Comparison of ENCODE assay signal across 17 cellular contexts in the genomic region with DNA sequence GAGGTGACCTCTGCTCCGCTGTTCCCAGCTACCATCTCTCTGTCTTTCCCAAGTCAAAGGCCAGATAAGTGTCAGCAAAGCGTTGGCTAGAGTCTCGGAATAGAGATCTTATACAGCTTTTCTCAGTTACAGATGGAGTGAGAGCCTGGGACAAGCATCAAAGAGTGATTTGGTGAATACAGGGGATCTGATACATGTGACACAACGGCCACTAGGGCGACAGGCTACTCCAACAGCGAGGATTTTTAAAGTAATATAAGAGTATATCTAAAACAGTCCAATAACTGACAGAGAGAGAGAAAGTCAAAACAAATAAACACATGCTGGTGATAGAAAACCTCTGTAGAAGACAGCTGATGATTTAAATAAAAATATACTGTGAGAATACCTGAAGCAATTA.
DNase-seq lines count a peak whose midpoint lies in the region; ATAC-seq, FAIRE-seq and TF ChIP-seq lines count a peak whose summit lies in the region.
"Had no signal": no experiment of that assay in that cellular context is flagged by ENCODE, and none has a peak within 500 bp of the region (broad histone marks: within the 10 kb centered on the region; RNA-seq: fewer than 3 reads in every experiment).

No MANE protein-coding gene starts in this region.

- no peak overlapping the region for H3K4ac ChIP-seq in H1 (replicated peaks; ENCODE audit: insufficient read length, low read depth, low read length)

- TF ChIP-seq POLR2A in H1 (IDR thresholded peaks at IDR 0.05; ENCODE audit: control extremely low read depth in 1 of 2, low read depth in 2 of 2, low read length in 2 of 2) (no peak), gastrocnemius medialis (IDR thresholded peaks at IDR 0.05) (no peak)

- no peak overlapping the region for H2AK5ac ChIP-seq in H1 (ENCODE audit: low read depth, low read length)

- H3K4me3 ChIP-seq in GM23338 (no peak overlapping the region), OCI-LY3 (ENCODE audit: low read length) (no peak overlapping the region), H1 (ENCODE audit: extremely low read depth in 1 of 4, insufficient read depth in 2 of 4, low read depth in 3 of 4, low read length in 4 of 4) (no peak overlapping the region), gastrocnemius medialis (no peak overlapping the region), aorta (ENCODE audit: low read length in 2 of 2) (no peak overlapping the region)
- H3K4me3 ChIP-seq: A549 had no signal

- no peaks in the 10 kb centered on the region for H3K27me3 Mint-ChIP-seq in GM23338 (ENCODE audit: insufficient read depth, low read depth, poor library complexity)
- H3K27me3 Mint-ChIP-seq in progenitor cell of endocrine pancreas, result no peaks in the 10 kb centered on the region
- H3K27me3 Mint-ChIP-seq: CD4-positive, alpha-beta memory T cell had no signal

- no peak overlapping the region for H4K5ac ChIP-seq in H1 (ENCODE audit: insufficient read length, low read depth, low read length)

- no peak for TF ChIP-seq EP300 in H1 (IDR thresholded peaks at IDR 0.05; ENCODE audit: borderline replicate concordance in 1 of 2, low read depth in 2 of 2, low read length in 2 of 2)

- H3K4me2 ChIP-seq in GM23338, result no peak overlapping the region
- H3K4me2 ChIP-seq in OCI-LY3 (ENCODE audit: low read length), result no peak overlapping the region
- no peak overlapping the region for H3K4me2 ChIP-seq in H1 (ENCODE audit: insufficient read depth in 1 of 2, low read depth in 2 of 2, low read length in 2 of 2)
- H3K4me2 ChIP-seq: A549 had no signal

- H3K23ac ChIP-seq in H1 (ENCODE audit: insufficient read length), result no peak overlapping the region

- in situ Hi-C loops in gastrocnemius medialis (cut with MboI; ENCODE audit: low sequenced_read_pairs in 4 of 4), result no loop called here

- H3K4me3 Mint-ChIP-seq in GM23338 (no peak overlapping the region), progenitor cell of endocrine pancreas (ENCODE audit: low read depth) (no peak overlapping the region)
- H3K4me3 Mint-ChIP-seq: CD4-positive, alpha-beta memory T cell had no signal

- no peaks in the 10 kb centered on the region; the same call in 1 of the 2 replicates for H3K9me2 ChIP-seq in GM23338 (ENCODE audit: insufficient read depth)

- no peak; a peak in 1 of 4 replicates for TF ChIP-seq RAD21 in H1 (IDR thresholded peaks at IDR 0.05 in 1 of 2, conservative IDR thresholded peaks at IDR 0.05 in 1 of 2; ENCODE audit: low read depth in 2 of 2, low read length in 2 of 2)

- H3F3A ChIP-seq in GM23338 (replicated peaks; ENCODE audit: low read depth), result no peaks in the 10 kb centered on the region

- H4K8ac ChIP-seq in H1 (ENCODE audit: extremely low read depth, insufficient read depth, low read length), result no peak overlapping the region

- TF ChIP-seq CTCF in GM23338 (conservative IDR thresholded peaks at IDR 0.05; ENCODE audit: low read depth in 2 of 2) (peak in 1 of 2 experiments; percentile 41; a peak in 3 of 4 replicates), OCI-LY3 (IDR thresholded peaks at IDR 0.05; ENCODE audit: low read depth, low read length) (no peak), H1 (IDR thresholded peaks at IDR 0.05; ENCODE audit: control extremely low read depth in 1 of 3, insufficient read depth in 1 of 3, low read depth in 1 of 3, low read length in 3 of 3) (peak in 2 of 3 experiments; percentile 11 to 30; a peak in 3 of 4 replicates), progenitor cell of endocrine pancreas (IDR thresholded peaks at IDR 0.05; ENCODE audit: unreplicated experiment) (peak; percentile 27), gastrocnemius medialis (IDR thresholded peaks at IDR 0.05 in 4 of 5, conservative IDR thresholded peaks at IDR 0.05 in 1 of 5) (no peak)

- no peak for FAIRE-seq in H1 (lab: Jason Lieb, UNC)
- FAIRE-seq: A549 had no signal

- intact Hi-C loops in gastrocnemius medialis (cut with DNase I; ENCODE audit: low total_unique reads), result no loop called here
- intact Hi-C loops in aorta (cut with DNase I), result no loop called here

- no peaks in the 10 kb centered on the region for H3K23me2 ChIP-seq in H1 (ENCODE audit: low read depth, low read length)

- no peak overlapping the region for H2BK5ac ChIP-seq in H1 (ENCODE audit: low read depth, low read length)

- H3K27me3 ChIP-seq in GM23338 (ENCODE audit: insufficient read depth) (no peaks in the 10 kb centered on the region), OCI-LY3 (ENCODE audit: low read depth, low read length) (no peaks in the 10 kb centered on the region), H1 (replicated peaks in 1 of 4; ENCODE audit: control insufficient read depth in 3 of 4, extremely low read depth in 1 of 4, insufficient read depth in 3 of 4, low read length in 3 of 4) (no peaks in the 10 kb centered on the region), gastrocnemius medialis (no peaks in the 10 kb centered on the region), aorta (ENCODE audit: control insufficient read depth in 1 of 2, insufficient read depth in 2 of 2, low read length in 1 of 2) (no peaks in the 10 kb centered on the region)
- H3K27me3 ChIP-seq: BE2C had no signal

- no peaks in the 10 kb centered on the region for H3K36me3 Mint-ChIP-seq in GM23338 (ENCODE audit: low read depth)
- no peaks in the 10 kb centered on the region for H3K36me3 Mint-ChIP-seq in progenitor cell of endocrine pancreas (ENCODE audit: insufficient read depth)
- H3K36me3 Mint-ChIP-seq: CD4-positive, alpha-beta memory T cell had no signal

- H3K4me1 ChIP-seq in GM23338 (ENCODE audit: insufficient read depth) (no peaks in the 10 kb centered on the region), OCI-LY3 (ENCODE audit: low read length) (peaks cover 11% of the 10 kb centered on the region), H1 (replicated peaks in 1 of 4; ENCODE audit: control insufficient read depth in 3 of 4, insufficient read depth in 4 of 4, low read length in 3 of 4) (no peaks in the 10 kb centered on the region), gastrocnemius medialis (no peaks in the 10 kb centered on the region), aorta (ENCODE audit: control insufficient read depth in 1 of 2, insufficient read depth in 2 of 2, low read length in 2 of 2) (no peaks in the 10 kb centered on the region)
- H3K4me1 ChIP-seq: A549, BE2C had no signal

- H3K9me3 ChIP-seq in OCI-LY3 (ENCODE audit: insufficient read depth, low read length), result no peaks in the 10 kb centered on the region
- no peaks in the 10 kb centered on the region for H3K9me3 ChIP-seq in H1 (ENCODE audit: insufficient read depth in 2 of 2, low read depth in 1 of 2, low read length in 1 of 2)
- no peaks in the 10 kb centered on the region for H3K9me3 ChIP-seq in gastrocnemius medialis
- no peaks in the 10 kb centered on the region for H3K9me3 ChIP-seq in aorta (ENCODE audit: control insufficient read depth, low read length)
- H3K9me3 ChIP-seq: A549, BE2C had no signal

- H3K4me1 Mint-ChIP-seq in GM23338, result peaks cover 3% of the 10 kb centered on the region; the same call in 2 of the 3 replicates
- peaks cover 2% of the 10 kb centered on the region for H3K4me1 Mint-ChIP-seq in progenitor cell of endocrine pancreas (ENCODE audit: low read depth)
- H3K4me1 Mint-ChIP-seq: CD4-positive, alpha-beta memory T cell had no signal

- H3K27ac Mint-ChIP-seq in GM23338, result 0 out of 2 replicates have a peak overlapping the region, but pooled peaks have one; percentile 6
- H3K27ac Mint-ChIP-seq in progenitor cell of endocrine pancreas, result peak overlapping the region; percentile 14
- H3K27ac Mint-ChIP-seq: CD4-positive, alpha-beta memory T cell had no signal

- H3K14ac ChIP-seq in H1 (ENCODE audit: insufficient read length), result no peak overlapping the region

- H2BK20ac ChIP-seq in H1 (ENCODE audit: low read length), result no peak overlapping the region

- H2BK15ac ChIP-seq in H1 (ENCODE audit: low read length), result no peak overlapping the region

- H2BK12ac ChIP-seq in H1 (ENCODE audit: low read depth, low read length), result no peak overlapping the region

- H2BK120ac ChIP-seq in H1 (replicated peaks; ENCODE audit: low read depth, low read length), result no peak overlapping the region

- POLR2A ChIA-PET in H1 (lab: Charles Lee; ENCODE audit: partially characterized antibody), result no interaction called here

- DNase-seq in GM23338 (ENCODE audit: low spot score) (peak; percentile 33), H1 (ENCODE audit: low read depth in 1 of 2, low spot score in 2 of 2) (no peak), progenitor cell of endocrine pancreas (ENCODE audit: low spot score, unreplicated experiment) (no peak), gastrocnemius medialis (no peak), GM03348 (ENCODE audit: low spot score) (no peak), aorta (no peak)
- DNase-seq: BE2C; CD4-positive, alpha-beta memory T cell; DMS79; GOT3; HCEC 1CT; IMR-90; KBM-7 had no signal

- H3K36me3 ChIP-seq in GM23338 (ENCODE audit: insufficient read depth), result no peaks in the 10 kb centered on the region
- no peaks in the 10 kb centered on the region for H3K36me3 ChIP-seq in OCI-LY3 (replicated peaks; ENCODE audit: low read depth, low read length)
- no peaks in the 10 kb centered on the region for H3K36me3 ChIP-seq in H1 (ENCODE audit: control insufficient read depth in 2 of 4, insufficient read depth in 4 of 4, low read length in 3 of 4)
- no peaks in the 10 kb centered on the region for H3K36me3 ChIP-seq in gastrocnemius medialis
- no peaks in the 10 kb centered on the region for H3K36me3 ChIP-seq in aorta (ENCODE audit: control insufficient read depth in 1 of 2, insufficient read depth in 2 of 2, low read length in 1 of 2)
- H3K36me3 ChIP-seq: BE2C had no signal

- H3K79me1 ChIP-seq in H1 (ENCODE audit: low read depth, low read length), result no peaks in the 10 kb centered on the region

- 78% methylated on average over 6 of the region's 6 CpGs; no CpG with 5 or more reads in 1 of the 2 experiments for WGBS in H1 (ENCODE audit: extremely low coverage in 1 of 2, insufficient coverage in 1 of 2, insufficient read length in 1 of 2, insufficient replicate concordance in 2 of 2, low coverage in 1 of 2, low lambda C conversion rate in 2 of 2, missing lambda C conversion rate in 1 of 2), 2 experiments
- WGBS in aorta, 2 donors, result 74 to 77% methylated on average over 6 of the region's 6 CpGs

- no peak overlapping the region for H3K56ac ChIP-seq in H1 (replicated peaks; ENCODE audit: insufficient read length, low read depth, low read length)

- H2AFZ ChIP-seq in GM23338, result peak overlapping the region; percentile 8
- peak overlapping the region; percentile 13; the same call in 1 of the 2 replicates for H2AFZ ChIP-seq in OCI-LY3 (ENCODE audit: low read depth, low read length)
- peak overlapping the region; percentile 26; the same call in 1 of the 2 replicates for H2AFZ ChIP-seq in H1 (ENCODE audit: low read length)

- CTCF ChIA-PET in H1 (lab: Charles Lee; ENCODE audit: partially characterized antibody), result interaction anchor here (0.6 to 1.0 kb wide), 3 partner anchors 14 to 39 kb away, joined by 3 to 4 read pairs (median 3); no protein-coding TSS in a partner anchor

- no peaks in the 10 kb centered on the region for H3K9me3 Mint-ChIP-seq in GM23338
- no peaks in the 10 kb centered on the region for H3K9me3 Mint-ChIP-seq in progenitor cell of endocrine pancreas (ENCODE audit: low read depth)

- H4K91ac ChIP-seq in H1 (replicated peaks; ENCODE audit: insufficient read length, low read length), result no peak overlapping the region

- peak; percentile 60 for ATAC-seq in GM23338
- ATAC-seq in gastrocnemius medialis, result no peak
- no peak for ATAC-seq in HG03565 (IDR thresholded peaks at IDR 0.05; ENCODE audit: unreplicated experiment)
- no peak for ATAC-seq in aorta (ENCODE audit: low FRiP score)
- ATAC-seq: A549 had no signal

- H3K9ac ChIP-seq in OCI-LY3 (ENCODE audit: low read length) (no peak overlapping the region), H1 (replicated peaks in 1 of 4; ENCODE audit: extremely low read depth in 1 of 4, low read depth in 3 of 4, low read length in 3 of 4) (no peak overlapping the region)

- H4K20me1 ChIP-seq in GM23338 (replicated peaks; ENCODE audit: insufficient read depth) (no peaks in the 10 kb centered on the region), OCI-LY3 (ENCODE audit: insufficient read depth, low read length) (no peaks in the 10 kb centered on the region), H1 (replicated peaks in 1 of 2; ENCODE audit: control insufficient read depth in 1 of 2, insufficient read depth in 2 of 2, low read length in 2 of 2) (no peaks in the 10 kb centered on the region)

- H3K79me2 ChIP-seq in GM23338 (replicated peaks; ENCODE audit: insufficient read depth) (no peaks in the 10 kb centered on the region), OCI-LY3 (ENCODE audit: low read length) (no peaks in the 10 kb centered on the region), H1 (ENCODE audit: control insufficient read depth in 1 of 2, insufficient read depth in 2 of 2, low read length in 2 of 2) (no peaks in the 10 kb centered on the region)

- H3K27ac ChIP-seq in GM23338 (ENCODE audit: low read depth), result no peak overlapping the region
- no peak overlapping the region for H3K27ac ChIP-seq in OCI-LY3 (ENCODE audit: low read length)
- H3K27ac ChIP-seq in H1 (ENCODE audit: low read depth, low read length), result no peak overlapping the region
- no peak overlapping the region for H3K27ac ChIP-seq in gastrocnemius medialis
- H3K27ac ChIP-seq in aorta (ENCODE audit: low read depth in 1 of 2, low read length in 2 of 2), result no peak overlapping the region
- H3K27ac ChIP-seq: A549, C4-2B had no signal

- no peak overlapping the region for H3K18ac ChIP-seq in H1 (ENCODE audit: extremely low read depth, low read length)

Comparison
In these comparisons a context has a peak if more than half of its experiments do, and no peak if none do; other contexts are left out.
1. CTCF ChIP-seq: peak in H1 (2 of 3) and progenitor cell of endocrine pancreas (single experiment); none in OCI-LY3 (single experiment) and gastrocnemius medialis (0 of 5).
2. Peak in every context shown above with its lines, with median percentiles within 50 percentile points of each other: H2AFZ ChIP-seq.